Comparison of ENCODE assay signal across 19 cellular contexts in genomic region chr2:46194856-46195255, GRCh38.
DNase-seq lines count a peak whose midpoint lies in the region; ATAC-seq, FAIRE-seq and TF ChIP-seq lines count a peak whose summit lies in the region.
"Had no signal": no experiment of that assay in that cellular context is flagged by ENCODE, and none has a peak within 500 bp of the region (broad histone marks: within the 10 kb centered on the region; RNA-seq: fewer than 3 reads in every experiment).

No MANE protein-coding gene starts in this region.

- H2BK5ac ChIP-seq in H1 (ENCODE audit: low read depth, low read length) (no peak overlapping the region), neuronal stem cell (ENCODE audit: low read length) (no peak overlapping the region)

- H3K9ac ChIP-seq in H1 (replicated peaks in 1 of 4; ENCODE audit: extremely low read depth in 1 of 4, low read depth in 3 of 4, low read length in 3 of 4) (no peak overlapping the region), neuronal stem cell (ENCODE audit: low read depth, low read length, poor library complexity) (no peak overlapping the region)
- H3K9ac ChIP-seq: BLaER1, GM23248 had no signal

- H3K23me2 ChIP-seq in H1 (ENCODE audit: low read depth, low read length): no peaks in the 10 kb centered on the region

- H3K36me3 Mint-ChIP-seq in activated CD4-positive, alpha-beta T cell treated with anti-CD3 and anti-CD28 coated beads, Interleukin-2, amount 10 ng/mL, durations not matched to agents 24 days and 14 days (ENCODE audit: low read depth): no peaks in the 10 kb centered on the region
- H3K36me3 Mint-ChIP-seq in activated CD4-positive, alpha-beta memory T cell treated with anti-CD3 and anti-CD28 coated beads for 36 hours: no peaks in the 10 kb centered on the region
- H3K36me3 Mint-ChIP-seq: CD14-positive monocyte; CD4-positive, alpha-beta memory T cell had no signal

- H3K4me3 ChIP-seq in H1 (ENCODE audit: extremely low read depth in 1 of 4, insufficient read depth in 2 of 4, low read depth in 3 of 4, low read length in 4 of 4) (no peak overlapping the region), neuronal stem cell (ENCODE audit: low read length in 2 of 2) (no peak overlapping the region), upper lobe of left lung (no peak overlapping the region)
- H3K4me3 ChIP-seq: BLaER1, GM23248 had no signal

- H3K4me1 ChIP-seq in H1 (replicated peaks in 1 of 4; ENCODE audit: control insufficient read depth in 3 of 4, insufficient read depth in 4 of 4, low read length in 3 of 4) (no peaks in the 10 kb centered on the region; a peak in 1 of 7 replicates), neuronal stem cell (ENCODE audit: control insufficient read depth in 2 of 2, insufficient read depth in 1 of 2, low read depth in 1 of 2, low read length in 2 of 2) (peaks cover 0 to 6% of the 10 kb centered on the region in 2 donors), upper lobe of left lung (peaks cover 17 to 29% (median 24%) of the 10 kb centered on the region in 4 donors)

- TF ChIP-seq POLR2A in H1 (IDR thresholded peaks at IDR 0.05; ENCODE audit: control extremely low read depth in 1 of 2, low read depth in 2 of 2, low read length in 2 of 2) (no peak), upper lobe of left lung (IDR thresholded peaks at IDR 0.05) (no peak)

- H3K4ac ChIP-seq in H1 (replicated peaks; ENCODE audit: insufficient read length, low read depth, low read length) (no peak overlapping the region), neuronal stem cell (ENCODE audit: low read length) (no peak overlapping the region)

- H2BK20ac ChIP-seq in H1 (ENCODE audit: low read length): no peak overlapping the region

- no peaks in the 10 kb centered on the region for H3K79me2 ChIP-seq in H1 (ENCODE audit: control insufficient read depth in 1 of 2, insufficient read depth in 2 of 2, low read length in 2 of 2)

- H4K91ac ChIP-seq in H1 (replicated peaks; ENCODE audit: insufficient read length, low read length) (no peak overlapping the region), neuronal stem cell (ENCODE audit: low read depth, low read length, poor library complexity) (no peak overlapping the region)

- TF ChIP-seq RAD21 in H1 (IDR thresholded peaks at IDR 0.05 in 1 of 2, conservative IDR thresholded peaks at IDR 0.05 in 1 of 2; ENCODE audit: low read depth in 2 of 2, low read length in 2 of 2): no peak

- no peak for TF ChIP-seq CTCF in H1 (IDR thresholded peaks at IDR 0.05; ENCODE audit: control extremely low read depth in 1 of 3, insufficient read depth in 1 of 3, low read depth in 1 of 3, low read length in 3 of 3)
- no peak for TF ChIP-seq CTCF in upper lobe of left lung (IDR thresholded peaks at IDR 0.05)

- TF ChIP-seq EP300 in H1 (IDR thresholded peaks at IDR 0.05; ENCODE audit: borderline replicate concordance in 1 of 2, low read depth in 2 of 2, low read length in 2 of 2) (no peak), upper lobe of left lung (IDR thresholded peaks at IDR 0.05) (no peak)

- no peak overlapping the region for H3K56ac ChIP-seq in H1 (replicated peaks; ENCODE audit: insufficient read length, low read depth, low read length)

- H2AK5ac ChIP-seq in H1 (ENCODE audit: low read depth, low read length) (no peak overlapping the region), neuronal stem cell (ENCODE audit: low read depth, low read length) (no peak overlapping the region)

- CTCF ChIA-PET in H1 (lab: Charles Lee; ENCODE audit: partially characterized antibody): interaction anchor here (2.2 kb wide), 1 partner anchor 10 kb away, joined by 8 read pairs; no protein-coding TSS in a partner anchor
- CTCF ChIA-PET in activated CD4-positive, alpha-beta memory T cell treated with anti-CD3 and anti-CD28 coated beads for 36 hours (lab: Charles Lee): no interaction called here

- no peak overlapping the region for H3K27ac Mint-ChIP-seq in activated CD4-positive, alpha-beta T cell treated with anti-CD3 and anti-CD28 coated beads, Interleukin-2, amount 10 ng/mL, durations not matched to agents 24 days and 14 days
- H3K27ac Mint-ChIP-seq in activated CD4-positive, alpha-beta memory T cell treated with anti-CD3 and anti-CD28 coated beads for 36 hours: no peak overlapping the region
- H3K27ac Mint-ChIP-seq: CD14-positive monocyte, HFFc6 had no signal

- H3K4me2 ChIP-seq in H1 (ENCODE audit: insufficient read depth in 1 of 2, low read depth in 2 of 2, low read length in 2 of 2) (no peak overlapping the region), neuronal stem cell (ENCODE audit: insufficient read depth, low read length, poor library complexity, severe bottlenecking) (no peak overlapping the region)
- H3K4me2 ChIP-seq: BLaER1 had no signal

- no peak for ATAC-seq in upper lobe of left lung (ENCODE audit: low FRiP score in 2 of 2)
- ATAC-seq in GM18909 (IDR thresholded peaks at IDR 0.05; ENCODE audit: poor library complexity, unreplicated experiment): no peak
- ATAC-seq: HCT116 had no signal

- H2BK12ac ChIP-seq in H1 (ENCODE audit: low read depth, low read length): no peak overlapping the region
- H2BK12ac ChIP-seq in neuronal stem cell (ENCODE audit: low read length): no peak overlapping the region

- FAIRE-seq in H1 (lab: Jason Lieb, UNC): no peak
- FAIRE-seq: H54 had no signal

- H3K9me3 ChIP-seq in H1 (ENCODE audit: insufficient read depth in 2 of 2, low read depth in 1 of 2, low read length in 1 of 2): no peaks in the 10 kb centered on the region
- H3K9me3 ChIP-seq in neuronal stem cell (replicated peaks in 1 of 2; ENCODE audit: control insufficient read depth in 2 of 2, insufficient read depth in 1 of 2, low read depth in 1 of 2, low read length in 2 of 2): no peaks in the 10 kb centered on the region
- H3K9me3 ChIP-seq in upper lobe of left lung: no peaks in the 10 kb centered on the region
- H3K9me3 ChIP-seq: BLaER1 had no signal

- H3K4me3 Mint-ChIP-seq in activated CD4-positive, alpha-beta T cell treated with anti-CD3 and anti-CD28 coated beads, Interleukin-2, amount 10 ng/mL, durations not matched to agents 24 days and 14 days: no peak overlapping the region
- no peak overlapping the region for H3K4me3 Mint-ChIP-seq in activated CD4-positive, alpha-beta memory T cell treated with anti-CD3 and anti-CD28 coated beads for 36 hours
- H3K4me3 Mint-ChIP-seq: CD14-positive monocyte; CD4-positive, alpha-beta memory T cell; HFFc6 had no signal

- H3K18ac ChIP-seq in H1 (ENCODE audit: extremely low read depth, low read length) (peak overlapping the region; percentile 71; the same call in 1 of the 2 replicates), neuronal stem cell (ENCODE audit: low read length) (peak overlapping the region; percentile 5)

- POLR2A ChIA-PET in H1 (lab: Charles Lee; ENCODE audit: partially characterized antibody): no interaction called here
- POLR2A ChIA-PET in activated CD4-positive, alpha-beta memory T cell treated with anti-CD3 and anti-CD28 coated beads for 36 hours (lab: Charles Lee): no interaction called here

- no peak overlapping the region for H2AFZ ChIP-seq in H1 (ENCODE audit: low read length)
- no peak overlapping the region for H2AFZ ChIP-seq in neuronal stem cell (ENCODE audit: low read length)
- H2AFZ ChIP-seq: GM23248 had no signal

- no peaks in the 10 kb centered on the region for H4K20me1 ChIP-seq in H1 (replicated peaks in 1 of 2; ENCODE audit: control insufficient read depth in 1 of 2, insufficient read depth in 2 of 2, low read length in 2 of 2)
- H4K20me1 ChIP-seq: BLaER1 had no signal

- H3K14ac ChIP-seq in H1 (ENCODE audit: insufficient read length) (no peak overlapping the region), neuronal stem cell (ENCODE audit: low read length) (no peak overlapping the region)

- H3K79me1 ChIP-seq in H1 (ENCODE audit: low read depth, low read length) (no peaks in the 10 kb centered on the region), neuronal stem cell (ENCODE audit: low read depth, low read length) (no peaks in the 10 kb centered on the region)

- H2BK15ac ChIP-seq in H1 (ENCODE audit: low read length) (no peak overlapping the region), neuronal stem cell (ENCODE audit: low read length) (no peak overlapping the region)

- WGBS in H1 (ENCODE audit: extremely low coverage in 1 of 2, insufficient coverage in 1 of 2, insufficient read length in 1 of 2, insufficient replicate concordance in 2 of 2, low coverage in 1 of 2, low lambda C conversion rate in 2 of 2, missing lambda C conversion rate in 1 of 2), 2 experiments: 90% methylated on average over 2 of the region's 2 CpGs; no CpG with 5 or more reads in 1 of the 2 experiments
- no CpG with 5 or more reads among the region's 2 CpGs for WGBS in neuronal stem cell (ENCODE audit: extremely low coverage in 2 of 2, insufficient read length in 2 of 2, insufficient replicate concordance in 1 of 2), 2 donors
- 79 to 85% methylated on average over 2 of the region's 2 CpGs for WGBS in upper lobe of left lung, 2 donors

- DNase-seq in activated CD4-positive, alpha-beta T cell treated with anti-CD3 and anti-CD28 coated beads, Interleukin-2, amount 10 ng/mL, durations not matched to agents 24 days and 14 days: peak; percentile 34
- no peak for DNase-seq in activated CD4-positive, alpha-beta T cell treated with anti-CD3 and anti-CD28 coated beads for 4 hours
- DNase-seq in H1 (ENCODE audit: low read depth in 1 of 2, low spot score in 2 of 2) (no peak), neuronal stem cell (ENCODE audit: low spot score) (no peak), upper lobe of left lung (no peak)
- no peak for DNase-seq in activated CD8-positive, alpha-beta memory T cell treated with anti-CD3 and anti-CD28 coated beads for 24 hours
- DNase-seq in activated CD4-positive, alpha-beta memory T cell treated with anti-CD3 and anti-CD28 coated beads for 36 hours: no peak
- DNase-seq: 8988T; CD4-positive, alpha-beta memory T cell; DMS153; DMS79; GDM1; GM23248; HFFc6 had no signal

- H4K5ac ChIP-seq in H1 (ENCODE audit: insufficient read length, low read depth, low read length): no peak overlapping the region

- H3K9me3 Mint-ChIP-seq in activated CD4-positive, alpha-beta T cell treated with anti-CD3 and anti-CD28 coated beads, Interleukin-2, amount 10 ng/mL, durations not matched to agents 24 days and 14 days: no peaks in the 10 kb centered on the region
- H3K9me3 Mint-ChIP-seq in activated CD4-positive, alpha-beta memory T cell treated with anti-CD3 and anti-CD28 coated beads for 36 hours: no peaks in the 10 kb centered on the region
- H3K9me3 Mint-ChIP-seq: CD4-positive, alpha-beta memory T cell; HFFc6 had no signal

- H3K27me3 ChIP-seq in H1 (replicated peaks in 1 of 4; ENCODE audit: control insufficient read depth in 3 of 4, extremely low read depth in 1 of 4, insufficient read depth in 3 of 4, low read length in 3 of 4) (no peaks in the 10 kb centered on the region), neuronal stem cell (ENCODE audit: control insufficient read depth in 3 of 3, insufficient read depth in 3 of 3, low read depth in 1 of 3, low read length in 3 of 3) (peaks cover 0 to 5% (median 0%) of the 10 kb centered on the region in 3 experiments), upper lobe of left lung (peaks cover 0 to 3% (median 0%) of the 10 kb centered on the region in 4 donors)
- H3K27me3 ChIP-seq: BLaER1 had no signal

- no peak overlapping the region for H3K27ac ChIP-seq in H1 (ENCODE audit: low read depth, low read length)
- no peak overlapping the region for H3K27ac ChIP-seq in neuronal stem cell (replicated peaks; ENCODE audit: low read length)
- H3K27ac ChIP-seq in upper lobe of left lung: peak overlapping the region in 1 of 4 donors; percentile 40
- H3K27ac ChIP-seq: BLaER1, GM23248 had no signal

- H2BK120ac ChIP-seq in H1 (replicated peaks; ENCODE audit: low read depth, low read length) (no peak overlapping the region), neuronal stem cell (ENCODE audit: low read depth, low read length) (no peak overlapping the region)

- H3K23ac ChIP-seq in H1 (ENCODE audit: insufficient read length): no peak overlapping the region
- H3K23ac ChIP-seq in neuronal stem cell (ENCODE audit: low read depth, low read length, poor library complexity): no peak overlapping the region

- H3K36me3 ChIP-seq in H1 (ENCODE audit: control insufficient read depth in 2 of 4, insufficient read depth in 4 of 4, low read length in 3 of 4) (no peaks in the 10 kb centered on the region), neuronal stem cell (replicated peaks in 1 of 2; ENCODE audit: control insufficient read depth in 2 of 2, insufficient read depth in 2 of 2, low read length in 2 of 2) (no peaks in the 10 kb centered on the region), upper lobe of left lung (no peaks in the 10 kb centered on the region)
- H3K36me3 ChIP-seq: BLaER1 had no signal

- peaks cover 2% of the 10 kb centered on the region for H3K27me3 Mint-ChIP-seq in activated CD4-positive, alpha-beta T cell treated with anti-CD3 and anti-CD28 coated beads, Interleukin-2, amount 10 ng/mL, durations not matched to agents 24 days and 14 days
- H3K27me3 Mint-ChIP-seq in activated CD4-positive, alpha-beta memory T cell treated with anti-CD3 and anti-CD28 coated beads for 36 hours: no peaks in the 10 kb centered on the region
- H3K27me3 Mint-ChIP-seq: CD4-positive, alpha-beta memory T cell had no signal

- intact Hi-C loops in activated CD4-positive, alpha-beta T cell treated with anti-CD3 and anti-CD28 coated beads, Interleukin-2, amount 10 ng/mL, durations not matched to agents 24 days and 14 days (cut with micrococcal nuclease): no loop called here
- intact Hi-C loops in activated CD4-positive, alpha-beta memory T cell treated with anti-CD3 and anti-CD28 coated beads for 36 hours (cut with micrococcal nuclease): no loop called here

- H4K8ac ChIP-seq in H1 (ENCODE audit: extremely low read depth, insufficient read depth, low read length) (no peak overlapping the region; the same call in 1 of the 2 replicates), neuronal stem cell (ENCODE audit: low read depth, low read length) (no peak overlapping the region)

- peaks cover 10% of the 10 kb centered on the region for H3K4me1 Mint-ChIP-seq in activated CD4-positive, alpha-beta T cell treated with anti-CD3 and anti-CD28 coated beads, Interleukin-2, amount 10 ng/mL, durations not matched to agents 24 days and 14 days
- peaks cover 6% of the 10 kb centered on the region for H3K4me1 Mint-ChIP-seq in activated CD4-positive, alpha-beta memory T cell treated with anti-CD3 and anti-CD28 coated beads for 36 hours (ENCODE audit: low read depth)
